Comparison of ENCODE assay signal across 30 cellular contexts in the genomic region with DNA sequence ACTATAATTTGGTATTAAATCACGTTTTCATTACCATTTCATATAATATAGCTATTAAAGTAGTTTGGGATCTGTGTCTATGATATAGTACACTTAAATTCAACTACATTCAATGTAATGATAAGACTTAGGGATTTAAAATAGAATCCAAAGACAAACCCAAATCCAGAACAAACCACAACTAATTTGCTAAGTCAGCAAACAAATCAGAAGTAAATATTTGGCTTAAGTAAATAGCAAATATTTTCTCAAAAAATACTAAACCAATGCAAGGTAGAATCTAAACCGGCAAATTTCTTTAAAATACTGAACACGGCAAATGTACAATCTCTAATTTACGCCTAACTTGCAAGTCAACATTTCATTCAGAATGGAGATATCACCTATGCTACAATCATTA.
"Had no signal": no experiment of that assay in that cellular context is flagged by ENCODE, and none has a peak within 500 bp of the region (broad histone marks: within the 10 kb centered on the region; RNA-seq: fewer than 3 reads in every experiment).

No MANE protein-coding gene starts in this region.

- H3K4me1 ChIP-seq: adrenal gland, body of pancreas, colonic mucosa, esophagus squamous epithelium, gastroesophageal sphincter, heart right ventricle had no signal

- H3K4me3 ChIP-seq: adrenal gland, body of pancreas, colonic mucosa, esophagus squamous epithelium, gastroesophageal sphincter, heart right ventricle had no signal

- ATAC-seq: activated CD4-positive, alpha-beta T cell treated with anti-CD3 and anti-CD28 coated beads for 36 hours; activated CD8-positive, alpha-beta memory T cell treated with anti-CD3 and anti-CD28 coated beads, Interleukin-2, amount 10 ng/mL, durations not matched to agents 7 days and 5 days; activated CD8-positive, alpha-beta T cell treated with anti-CD3 and anti-CD28 coated beads, Interleukin-2, amount 10 ng/mL, durations not matched to agents 7 days and 5 days; activated naive CD8-positive, alpha-beta T cell treated with anti-CD3 and anti-CD28 coated beads, Interleukin-2, amount 50 U/mL, for 24 hours; body of pancreas; gastroesophageal sphincter; heart right ventricle had no signal

- DNase-seq: activated CD4-positive, alpha-beta memory T cell treated with anti-CD3 and anti-CD28 coated beads for 36 hours; activated CD4-positive, alpha-beta T cell treated with anti-CD3 and anti-CD28 coated beads for 36 hours; activated CD4-positive, alpha-beta T cell treated with anti-CD3 and anti-CD28 coated beads, Interleukin-2, amount 10 ng/mL, durations not matched to agents 24 days and 14 days; activated CD4-positive, CD25-positive, alpha-beta regulatory T cell; activated CD4-positive, CD25-positive, alpha-beta regulatory T cell treated with anti-CD3 and anti-CD28 coated beads, Interleukin-2, amount 50 U/mL, for 72 hours; activated CD8-positive, alpha-beta memory T cell treated with anti-CD3 and anti-CD28 coated beads, Interleukin-2, amount 10 ng/mL, durations not matched to agents 7 days and 5 days; activated CD8-positive, alpha-beta memory T cell treated with anti-CD3 and anti-CD28 coated beads, Interleukin-2, amount 50 U/mL, for 4 hours; activated CD8-positive, alpha-beta T cell treated with anti-CD3 and anti-CD28 coated beads, Interleukin-2, amount 10 ng/mL, durations not matched to agents 7 days and 5 days; activated effector memory CD4-positive, alpha-beta T cell treated with anti-CD3 and anti-CD28 coated beads, Interleukin-2, amount 50 U/mL, for 16 hours; activated naive CD4-positive, alpha-beta T cell treated with anti-CD3 and anti-CD28 coated beads for 36 hours; activated naive CD8-positive, alpha-beta T cell treated with anti-CD3 and anti-CD28 coated beads for 36 hours; activated naive CD8-positive, alpha-beta T cell treated with anti-CD3 and anti-CD28 coated beads, Interleukin-2, amount 50 U/mL, for 24 hours; activated T-cell treated with anti-CD3 and anti-CD28 coated beads, Interleukin-2, amount 50 U/mL, for 1 hour; activated T-cell treated with anti-CD3 and anti-CD28 coated beads, Interleukin-2, amount 50 U/mL, for 48 hours; adrenal gland; amygdala; aorta; body of pancreas; caudate nucleus; cerebellar nuclear complex; colonic mucosa; effector CD8-positive, alpha-beta T cell; endodermal cell; erythroblast; esophagus squamous epithelium; foreskin melanocyte; heart right ventricle; hippocampal formation; T-helper 2 cell had no signal

- H3K27me3 ChIP-seq: adrenal gland, body of pancreas, colonic mucosa, esophagus squamous epithelium, gastroesophageal sphincter, heart right ventricle had no signal

- H3K9me3 ChIP-seq: adrenal gland, body of pancreas, colonic mucosa, esophagus squamous epithelium, gastroesophageal sphincter, heart right ventricle had no signal

- H3K27ac ChIP-seq: adrenal gland, body of pancreas, colonic mucosa, esophagus squamous epithelium, gastroesophageal sphincter, heart right ventricle had no signal
